ENCODE assay signal across 9 cellular contexts in the genomic region with DNA sequence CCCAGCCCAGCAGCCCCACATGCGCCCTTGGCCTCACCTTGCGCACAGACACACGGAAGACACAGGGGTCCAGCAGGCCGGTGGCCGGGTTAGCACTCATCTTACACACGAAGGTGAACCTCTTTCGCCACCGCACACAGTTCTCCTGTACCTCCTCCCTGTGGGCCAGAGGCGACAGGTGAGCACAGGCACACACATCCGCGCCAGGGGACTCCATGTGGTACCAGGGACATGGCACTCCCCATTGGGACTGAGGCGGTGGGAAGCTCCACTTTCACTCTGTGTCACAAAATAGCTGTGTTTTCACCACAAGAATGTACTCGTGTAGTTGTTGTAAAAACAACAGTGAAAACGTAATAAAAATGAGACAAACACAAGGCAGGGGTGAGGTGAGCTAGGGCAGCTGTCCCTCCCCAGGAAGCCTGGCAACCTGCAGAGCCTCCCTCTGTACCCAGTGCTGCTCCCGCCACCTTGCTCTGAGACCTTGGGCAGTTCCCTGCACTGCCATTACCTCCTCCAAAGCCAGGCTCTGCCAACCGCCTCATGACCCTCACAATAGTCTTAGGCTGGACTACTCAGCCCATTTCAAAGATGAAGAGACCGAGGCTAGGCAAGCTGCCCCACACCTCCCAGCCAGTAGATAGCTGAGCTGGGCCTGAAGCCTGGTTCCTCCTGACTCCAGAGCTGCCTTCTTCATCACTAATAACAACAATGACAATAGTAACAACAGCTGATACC. TPM values are rescaled to one million over a fixed set of nuclear protein-coding genes. Genes with fewer than 3 reads are reported as not detected.
DNase-seq lines count a peak whose midpoint lies in the region; ATAC-seq and TF ChIP-seq lines count a peak whose summit lies in the region.
"Had no signal": no experiment of that assay in that cellular context is flagged by ENCODE, and none has a peak within 500 bp of the region (broad histone marks: within the 10 kb centered on the region; RNA-seq: fewer than 3 reads in every experiment).

No MANE protein-coding gene starts in this region.

- no peak for DNase-seq in activated CD4-positive, alpha-beta T cell treated with anti-CD3 and anti-CD28 coated beads, Interleukin-2, amount 10 ng/mL, durations not matched to agents 24 days and 14 days
- DNase-seq in activated CD4-positive, alpha-beta T cell treated with anti-CD3 and anti-CD28 coated beads for 48 hours, result no peak
- no peak for DNase-seq in Kasumi-1 (lab: John Stamatoyannopoulos, UW)
- DNase-seq: islet precursor cell, NCI-H1436 treated with DMSO at 0.1 percent for 48 hours, retina had no signal

- H3K27ac Mint-ChIP-seq in activated CD4-positive, alpha-beta T cell treated with anti-CD3 and anti-CD28 coated beads, Interleukin-2, amount 10 ng/mL, durations not matched to agents 24 days and 14 days, result peak overlapping the region; percentile 73
- peak overlapping the region; percentile 34 to 92 (median 69) for H3K27ac Mint-ChIP-seq in brain
- peak overlapping the region; percentile 79 for H3K27ac Mint-ChIP-seq in stimulated activated memory B cell treated with anti-CD40 and anti-IgM and Interleukin-4, amounts not matched to agents 10 μg/mL and 1 μg/mL and 100 μg/mL, for 72 hours

- intact Hi-C loops in activated CD4-positive, alpha-beta T cell treated with anti-CD3 and anti-CD28 coated beads, Interleukin-2, amount 10 ng/mL, durations not matched to agents 24 days and 14 days (cut with micrococcal nuclease), result loop anchor here (2.0 kb wide), 1 partner anchor 17 kb away; no protein-coding TSS in a partner anchor

- no peaks in the 10 kb centered on the region for H3K27me3 Mint-ChIP-seq in activated CD4-positive, alpha-beta T cell treated with anti-CD3 and anti-CD28 coated beads, Interleukin-2, amount 10 ng/mL, durations not matched to agents 24 days and 14 days
- no peaks in the 10 kb centered on the region for H3K27me3 Mint-ChIP-seq in brain
- H3K27me3 Mint-ChIP-seq in stimulated activated memory B cell treated with anti-CD40 and anti-IgM and Interleukin-4, amounts not matched to agents 10 μg/mL and 1 μg/mL and 100 μg/mL, for 72 hours, result no peaks in the 10 kb centered on the region

- H3K36me3 Mint-ChIP-seq in activated CD4-positive, alpha-beta T cell treated with anti-CD3 and anti-CD28 coated beads, Interleukin-2, amount 10 ng/mL, durations not matched to agents 24 days and 14 days (ENCODE audit: low read depth), result peaks cover 25% of the 10 kb centered on the region
- H3K36me3 Mint-ChIP-seq in brain, result peaks cover 17% of the 10 kb centered on the region
- H3K36me3 Mint-ChIP-seq in stimulated activated memory B cell treated with anti-CD40 and anti-IgM and Interleukin-4, amounts not matched to agents 10 μg/mL and 1 μg/mL and 100 μg/mL, for 72 hours, result peaks cover 19% of the 10 kb centered on the region

- H3K4me3 Mint-ChIP-seq in activated CD4-positive, alpha-beta T cell treated with anti-CD3 and anti-CD28 coated beads, Interleukin-2, amount 10 ng/mL, durations not matched to agents 24 days and 14 days, result peak overlapping the region; percentile 1
- no peak overlapping the region for H3K4me3 Mint-ChIP-seq in brain
- H3K4me3 Mint-ChIP-seq in stimulated activated memory B cell treated with anti-CD40 and anti-IgM and Interleukin-4, amounts not matched to agents 10 μg/mL and 1 μg/mL and 100 μg/mL, for 72 hours, result no peak overlapping the region

- H3K4me1 Mint-ChIP-seq in activated CD4-positive, alpha-beta T cell treated with anti-CD3 and anti-CD28 coated beads, Interleukin-2, amount 10 ng/mL, durations not matched to agents 24 days and 14 days, result peaks cover 60% of the 10 kb centered on the region
- H3K4me1 Mint-ChIP-seq in brain, result peaks cover 67% of the 10 kb centered on the region
- peaks cover 62% of the 10 kb centered on the region for H3K4me1 Mint-ChIP-seq in stimulated activated memory B cell treated with anti-CD40 and anti-IgM and Interleukin-4, amounts not matched to agents 10 μg/mL and 1 μg/mL and 100 μg/mL, for 72 hours

- no peaks in the 10 kb centered on the region for H3K9me3 Mint-ChIP-seq in activated CD4-positive, alpha-beta T cell treated with anti-CD3 and anti-CD28 coated beads, Interleukin-2, amount 10 ng/mL, durations not matched to agents 24 days and 14 days
- peaks cover 0 to 12% (median 0%) of the 10 kb centered on the region in 5 experiments for H3K9me3 Mint-ChIP-seq in brain
- H3K9me3 Mint-ChIP-seq in stimulated activated memory B cell treated with anti-CD40 and anti-IgM and Interleukin-4, amounts not matched to agents 10 μg/mL and 1 μg/mL and 100 μg/mL, for 72 hours, result peaks cover 2% of the 10 kb centered on the region

- ATAC-seq in stimulated activated memory B cell treated with anti-CD40 and anti-IgM and Interleukin-4, amounts not matched to agents 10 μg/mL and 1 μg/mL and 100 μg/mL, for 72 hours, result no peak
- no peak for ATAC-seq in GM18867 (IDR thresholded peaks at IDR 0.05; ENCODE audit: unreplicated experiment)

- TF ChIP-seq CTCF in brain (conservative IDR thresholded peaks at IDR 0.05), result no peak

RNA-seq across cellular contexts. Expression of gene DPM2, which starts 16.3 kb away (rescaled TPM):
- total RNA-seq in activated CD4-positive, alpha-beta T cell treated with anti-CD3 and anti-CD28 coated beads, Interleukin-2, amount 10 ng/mL, durations not matched to agents 24 days and 14 days, result 62.7 and 65.1 TPM in 2 replicates
- 144 TPM for polyA plus RNA-seq in brain (ENCODE audit: insufficient read depth, low read depth, low replicate concordance)

RNA-seq across cellular contexts. Expression of gene PIP5KL1, which starts 23.4 kb away (rescaled TPM):
- 0.89 and 0.90 TPM in 2 replicates for total RNA-seq in activated CD4-positive, alpha-beta T cell treated with anti-CD3 and anti-CD28 coated beads, Interleukin-2, amount 10 ng/mL, durations not matched to agents 24 days and 14 days
- polyA plus RNA-seq in brain (ENCODE audit: insufficient read depth, low read depth, low replicate concordance), result 2.4 TPM

RNA-seq across cellular contexts. Expression of gene EEIG1, which starts 26.9 kb away (rescaled TPM):
- 56.1 and 64.4 TPM in 2 replicates for total RNA-seq in activated CD4-positive, alpha-beta T cell treated with anti-CD3 and anti-CD28 coated beads, Interleukin-2, amount 10 ng/mL, durations not matched to agents 24 days and 14 days
- polyA plus RNA-seq in brain (ENCODE audit: insufficient read depth, low read depth, low replicate concordance), result 78.8 TPM

RNA-seq across cellular contexts. Expression of gene ST6GALNAC4, which starts 37.1 kb away (rescaled TPM):
- 28.0 and 28.3 TPM in 2 replicates for total RNA-seq in activated CD4-positive, alpha-beta T cell treated with anti-CD3 and anti-CD28 coated beads, Interleukin-2, amount 10 ng/mL, durations not matched to agents 24 days and 14 days
- polyA plus RNA-seq in brain (ENCODE audit: insufficient read depth, low read depth, low replicate concordance), result 19.2 TPM

RNA-seq across cellular contexts. Expression of gene ST6GALNAC6, which starts 54.5 kb away (rescaled TPM):
- 53.3 and 61.2 TPM in 2 replicates for total RNA-seq in activated CD4-positive, alpha-beta T cell treated with anti-CD3 and anti-CD28 coated beads, Interleukin-2, amount 10 ng/mL, durations not matched to agents 24 days and 14 days
- 83.6 TPM for polyA plus RNA-seq in brain (ENCODE audit: insufficient read depth, low read depth, low replicate concordance)
